In the genomic region with DNA sequence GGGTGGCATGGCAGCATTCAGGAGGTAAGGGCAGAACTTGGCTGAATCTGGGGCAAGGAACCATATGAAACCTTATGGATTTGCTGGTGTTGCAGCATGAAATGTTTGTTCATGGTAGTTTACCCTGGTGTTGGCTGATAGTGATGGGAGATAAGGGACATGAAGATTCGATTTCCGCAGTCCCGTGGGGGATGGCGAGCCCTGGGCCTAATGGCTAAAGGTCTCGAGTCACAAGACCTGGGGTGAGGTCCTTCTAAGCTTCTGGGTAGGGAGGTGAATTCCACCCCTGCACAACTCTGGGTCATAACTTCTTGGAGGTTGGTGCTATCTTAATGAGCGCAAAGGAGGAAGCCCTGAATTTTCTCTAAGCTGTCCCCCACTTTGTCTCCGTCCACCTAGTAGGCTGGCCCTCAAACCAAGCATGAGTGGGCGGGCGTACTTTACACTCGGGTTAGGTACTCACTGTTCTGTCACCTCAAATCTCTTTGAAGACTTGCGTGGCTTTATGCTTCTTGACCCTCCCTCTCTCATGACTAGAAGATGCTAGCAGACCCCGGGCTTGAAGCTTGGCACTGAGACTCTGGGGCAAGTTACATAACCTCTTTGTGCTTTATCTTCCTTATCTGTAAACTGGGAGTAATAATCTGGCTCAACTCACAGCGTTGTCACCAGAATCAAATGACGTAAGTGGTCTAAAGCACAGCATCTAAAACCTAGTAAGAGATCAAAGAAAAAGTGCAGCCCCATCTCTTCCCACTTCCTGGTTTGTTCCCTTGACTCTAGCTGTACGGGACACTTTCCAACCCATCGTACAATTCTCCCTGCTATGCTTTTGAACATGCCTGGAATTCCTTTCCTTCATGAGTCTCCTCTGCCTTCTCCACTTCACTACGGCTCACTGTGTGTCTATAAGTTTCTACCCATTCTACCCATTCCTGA, we compare ENCODE assay signal across 24 cellular contexts.
DNase-seq lines count a peak whose midpoint lies in the region; ATAC-seq and TF ChIP-seq lines count a peak whose summit lies in the region.
"Had no signal": no experiment of that assay in that cellular context is flagged by ENCODE, and none has a peak within 500 bp of the region (broad histone marks: within the 10 kb centered on the region; RNA-seq: fewer than 3 reads in every experiment).

No MANE protein-coding gene starts in this region.

- H4K91ac ChIP-seq in trophoblast cell (ENCODE audit: low read depth, low read length) = peak overlapping the region; percentile 13

- TF ChIP-seq CTCF in fibroblast of pulmonary artery (IDR thresholded peaks at IDR 0.05; ENCODE audit: low read length, missing control alignments) = no peak

- H4K8ac ChIP-seq in trophoblast cell (ENCODE audit: low read depth, low read length) = no peak overlapping the region

- no peak overlapping the region for H4K12ac ChIP-seq in trophoblast cell (ENCODE audit: low read depth, low read length)

- no peaks in the 10 kb centered on the region for H3K79me2 ChIP-seq in trophoblast cell (ENCODE audit: control insufficient read depth, insufficient read depth, low read length, poor library complexity)

- no peaks in the 10 kb centered on the region for H3K27me3 ChIP-seq in trophoblast cell (ENCODE audit: insufficient read depth, low read length)
- H3K27me3 ChIP-seq: pancreas, spleen had no signal

- no peak overlapping the region for H3K4me2 ChIP-seq in trophoblast cell (ENCODE audit: low read length)

- H3K14ac ChIP-seq in trophoblast cell (ENCODE audit: low read length) = no peak overlapping the region

- peaks cover 5% of the 10 kb centered on the region for H3K79me1 ChIP-seq in trophoblast cell (ENCODE audit: low read length)

- no peaks in the 10 kb centered on the region for H3K36me3 Mint-ChIP-seq in stimulated activated effector memory CD8-positive, alpha-beta T cell treated with anti-CD3 and anti-CD28 coated beads, Interleukin-12 subunit alpha, Interleukin-12 subunit beta, amount 100 ng/mL, for 72 hours
- H3K36me3 Mint-ChIP-seq: CD4-positive, CD25-positive, alpha-beta regulatory T cell had no signal

- no peak overlapping the region for H2BK120ac ChIP-seq in trophoblast cell (ENCODE audit: insufficient read depth, low read length, poor library complexity)

- no peak overlapping the region for H2BK5ac ChIP-seq in trophoblast cell (ENCODE audit: low read depth, low read length, poor library complexity)

- H3K4me1 Mint-ChIP-seq in stimulated activated effector memory CD8-positive, alpha-beta T cell treated with anti-CD3 and anti-CD28 coated beads, Interleukin-12 subunit alpha, Interleukin-12 subunit beta, amount 100 ng/mL, for 72 hours = no peaks in the 10 kb centered on the region
- H3K4me1 Mint-ChIP-seq: activated T-helper 17 cell treated with anti-CD3 and anti-CD28 coated beads, Interleukin-2, amount 50 U/mL, for 72 hours; CD4-positive, CD25-positive, alpha-beta regulatory T cell; central memory CD8-positive, alpha-beta T cell; natural killer cell had no signal

- H3K4me3 ChIP-seq in fibroblast of pulmonary artery (replicated peaks; ENCODE audit: low read depth, low read length) (no peak overlapping the region), trophoblast cell (ENCODE audit: low read depth, low read length) (no peak overlapping the region)
- H3K4me3 ChIP-seq: pancreas, spleen had no signal

- H3K9me3 Mint-ChIP-seq in stimulated activated effector memory CD8-positive, alpha-beta T cell treated with anti-CD3 and anti-CD28 coated beads, Interleukin-12 subunit alpha, Interleukin-12 subunit beta, amount 100 ng/mL, for 72 hours = peaks cover 18% of the 10 kb centered on the region
- H3K9me3 Mint-ChIP-seq: activated CD8-positive, alpha-beta T cell treated with anti-CD3 and anti-CD28 coated beads for 36 hours had no signal

- H3K9me3 ChIP-seq in trophoblast cell (ENCODE audit: insufficient read depth, low read depth, low read length) = no peaks in the 10 kb centered on the region
- H3K9me3 ChIP-seq: pancreas had no signal

- H2AK5ac ChIP-seq in trophoblast cell (ENCODE audit: low read length) = no peak overlapping the region

- ATAC-seq in stimulated activated effector memory CD8-positive, alpha-beta T cell treated with anti-CD3 and anti-CD28 coated beads, Interleukin-12 subunit alpha, Interleukin-12 subunit beta, amount 100 ng/mL, for 72 hours = no peak
- ATAC-seq: activated CD8-positive, alpha-beta T cell treated with anti-CD3 and anti-CD28 coated beads for 36 hours; activated T-helper 17 cell treated with anti-CD3 and anti-CD28 coated beads, Interleukin-2, amount 50 U/mL, for 72 hours; pancreas had no signal

- H3K4me3 Mint-ChIP-seq in stimulated activated effector memory CD8-positive, alpha-beta T cell treated with anti-CD3 and anti-CD28 coated beads, Interleukin-12 subunit alpha, Interleukin-12 subunit beta, amount 100 ng/mL, for 72 hours = no peak overlapping the region
- H3K4me3 Mint-ChIP-seq: activated CD8-positive, alpha-beta T cell treated with anti-CD3 and anti-CD28 coated beads for 36 hours; activated T-helper 17 cell treated with anti-CD3 and anti-CD28 coated beads, Interleukin-2, amount 50 U/mL, for 72 hours; CD4-positive, CD25-positive, alpha-beta regulatory T cell; central memory CD8-positive, alpha-beta T cell; H9; natural killer cell had no signal

- H3K4me1 ChIP-seq in trophoblast cell (ENCODE audit: control insufficient read depth in 1 of 2, insufficient read depth in 2 of 2, low read length in 2 of 2) = peaks cover 4 to 13% of the 10 kb centered on the region in 2 experiments
- H3K4me1 ChIP-seq: pancreas, spleen had no signal

- no peak overlapping the region for H3K9ac ChIP-seq in trophoblast cell (ENCODE audit: low read length)

- peak overlapping the region; percentile 26 for H2BK12ac ChIP-seq in trophoblast cell (ENCODE audit: low read length)

- no peak overlapping the region for H2AFZ ChIP-seq in trophoblast cell (ENCODE audit: insufficient read depth, low read length, poor library complexity)

- no peak overlapping the region for H3K18ac ChIP-seq in trophoblast cell (ENCODE audit: low read length)

- H3K36me3 ChIP-seq in trophoblast cell (ENCODE audit: control insufficient read depth in 1 of 2, insufficient read depth in 2 of 2, low read length in 2 of 2) = no peaks in the 10 kb centered on the region
- H3K36me3 ChIP-seq: pancreas, spleen had no signal

- no CpG with 5 or more reads among the region's 17 CpGs for WGBS in trophoblast cell (ENCODE audit: extremely low coverage, insufficient coverage, insufficient read length)

- H3K23ac ChIP-seq in trophoblast cell (ENCODE audit: low read length) = no peak overlapping the region

- DNase-seq in Daoy (ENCODE audit: low read depth) (peak; percentile 9), SK-N-DZ (ENCODE audit: low spot score) (peak; percentile 34), fibroblast of pulmonary artery (ENCODE audit: low read depth) (peak; percentile 50), trophoblast cell (peak; percentile 52 to 82), NCI-H524 treated with DMSO at 0.1 percent for 48 hours (lab: John Stamatoyannopoulos, UW) (no peak), NCI-H748 treated with DMSO at 0.1 percent for 48 hours (lab: John Stamatoyannopoulos, UW) (no peak), A172 (ENCODE audit: low spot score) (no peak)
- no peak for DNase-seq in stimulated activated effector memory CD8-positive, alpha-beta T cell treated with anti-CD3 and anti-CD28 coated beads, Interleukin-12 subunit alpha, Interleukin-12 subunit beta, amount 100 ng/mL, for 72 hours (ENCODE audit: low spot score in 2 of 2)
- DNase-seq: activated CD8-positive, alpha-beta T cell treated with anti-CD3 and anti-CD28 coated beads for 36 hours; activated naive CD4-positive, alpha-beta T cell treated with anti-CD3 and anti-CD28 coated beads, Interleukin-2, amount 50 U/mL, for 16 hours; anterior cingulate cortex; CD4-positive, CD25-positive, alpha-beta regulatory T cell; H9; kidney; natural killer cell; NCI-H1105; NCI-H2029 treated with DMSO at 0.1 percent for 48 hours; NCI-H226; NCI-H82; pancreas; retina; spleen had no signal

- H3K27ac ChIP-seq in trophoblast cell (ENCODE audit: low read depth, low read length) = no peak overlapping the region
- H3K27ac ChIP-seq: pancreas, spleen had no signal

- no peak overlapping the region for H3K27ac Mint-ChIP-seq in stimulated activated effector memory CD8-positive, alpha-beta T cell treated with anti-CD3 and anti-CD28 coated beads, Interleukin-12 subunit alpha, Interleukin-12 subunit beta, amount 100 ng/mL, for 72 hours
- H3K27ac Mint-ChIP-seq: activated CD8-positive, alpha-beta T cell treated with anti-CD3 and anti-CD28 coated beads for 36 hours; activated T-helper 17 cell treated with anti-CD3 and anti-CD28 coated beads, Interleukin-2, amount 50 U/mL, for 72 hours; CD4-positive, CD25-positive, alpha-beta regulatory T cell; H9; natural killer cell had no signal

- no peak overlapping the region for H3K4ac ChIP-seq in trophoblast cell (ENCODE audit: low read depth, low read length)

Comparison
In these comparisons a context has a peak if more than half of its experiments do, and no peak if none do; other contexts are left out.
1. DNase-seq: peak in Daoy (single experiment), SK-N-DZ (single experiment), fibroblast of pulmonary artery (single experiment) and trophoblast cell (2 of 2); none in NCI-H524 treated with DMSO at 0.1 percent for 48 hours (single experiment), NCI-H748 treated with DMSO at 0.1 percent for 48 hours (single experiment), A172 (single experiment) and stimulated activated effector memory CD8-positive, alpha-beta T cell treated with anti-CD3 and anti-CD28 coated beads, Interleukin-12 subunit alpha, Interleukin-12 subunit beta, amount 100 ng/mL, for 72 hours (0 of 2).